ENCODE assay signal across 15 cellular contexts in genomic region chr7:149870701-149871483, GRCh38. TPM values are rescaled to one million over a fixed set of nuclear protein-coding genes. Genes with fewer than 3 reads are reported as not detected.
DNase-seq lines count a peak whose midpoint lies in the region; ATAC-seq and TF ChIP-seq lines count a peak whose summit lies in the region.
"Had no signal": no experiment of that assay in that cellular context is flagged by ENCODE, and none has a peak within 500 bp of the region (broad histone marks: within the 10 kb centered on the region; RNA-seq: fewer than 3 reads in every experiment).

No MANE protein-coding gene starts in this region.

- peaks cover 85% of the 10 kb centered on the region for H3K4me1 Mint-ChIP-seq in activated CD8-positive, alpha-beta T cell treated with anti-CD3 and anti-CD28 coated beads, Interleukin-2, amount 10 ng/mL, durations not matched to agents 7 days and 5 days (ENCODE audit: low read depth)
- H3K4me1 Mint-ChIP-seq in endodermal cell, result peaks cover 17% of the 10 kb centered on the region
- peaks cover 29% of the 10 kb centered on the region for H3K4me1 Mint-ChIP-seq in neural progenitor cell

- no peak overlapping the region for H3K4me3 ChIP-seq in heart left ventricle
- no peak overlapping the region for H3K4me3 ChIP-seq in heart right ventricle
- no peak overlapping the region for H3K4me3 ChIP-seq in endodermal cell (ENCODE audit: low read length)
- no peak overlapping the region for H3K4me3 ChIP-seq in subcutaneous abdominal adipose tissue (ENCODE audit: low read depth in 1 of 5, low read length in 5 of 5)
- H3K4me3 ChIP-seq in neural progenitor cell, result no peak overlapping the region
- H3K4me3 ChIP-seq: sigmoid colon had no signal

- H3K27me3 Mint-ChIP-seq in activated CD8-positive, alpha-beta T cell treated with anti-CD3 and anti-CD28 coated beads, Interleukin-2, amount 10 ng/mL, durations not matched to agents 7 days and 5 days (ENCODE audit: low read depth), result no peaks in the 10 kb centered on the region
- H3K27me3 Mint-ChIP-seq in endodermal cell (ENCODE audit: insufficient read depth) (peaks cover 26% of the 10 kb centered on the region), neural progenitor cell (ENCODE audit: insufficient read depth, low read depth) (peaks cover 20% of the 10 kb centered on the region)

- H3F3A ChIP-seq in neural progenitor cell (ENCODE audit: low read depth), result peaks cover 20% of the 10 kb centered on the region

- WGBS in heart left ventricle, 4 donors, result 75 to 84% (median 78%) methylated on average over 9 to 12 of the region's 12 CpGs
- 88 to 89% methylated on average over 12 of the region's 12 CpGs for WGBS in heart right ventricle, 2 donors
- 81 to 83% methylated on average over 9 to 12 of the region's 12 CpGs for WGBS in endodermal cell (ENCODE audit: insufficient coverage in 1 of 2, insufficient read length in 1 of 2), 2 experiments

- no peak overlapping the region for H2AFZ ChIP-seq in neural progenitor cell (replicated peaks)

- ATAC-seq in heart left ventricle (no peak), heart right ventricle (no peak), HG03175 (IDR thresholded peaks at IDR 0.05; ENCODE audit: unreplicated experiment) (no peak)
- ATAC-seq in activated CD8-positive, alpha-beta T cell treated with anti-CD3 and anti-CD28 coated beads, Interleukin-2, amount 10 ng/mL, durations not matched to agents 7 days and 5 days, result no peak
- ATAC-seq: left ventricle myocardium superior had no signal

- intact Hi-C loops in heart left ventricle (cut with DNase I) (loop anchor here in 3 of 10 donors (5.0 to 10.0 kb wide), 3 partner anchors 34 to 534 kb away; partner anchors contain the start of genes ZNF467 (in 1 of the 3) and ZNF862 (in 1 of the 3)), heart right ventricle (cut with DNase I) (loop anchor here in 1 of 10 donors (5.0 kb wide), 1 partner anchor 34 kb away; the partner anchor contains the start of gene ZNF862)

- peaks cover 37% of the 10 kb centered on the region for H3K36me3 Mint-ChIP-seq in activated CD8-positive, alpha-beta T cell treated with anti-CD3 and anti-CD28 coated beads, Interleukin-2, amount 10 ng/mL, durations not matched to agents 7 days and 5 days (ENCODE audit: low read depth)
- H3K36me3 Mint-ChIP-seq in endodermal cell (ENCODE audit: low read depth) (no peaks in the 10 kb centered on the region), neural progenitor cell (peaks cover 1% of the 10 kb centered on the region)

- peaks cover 0 to 11% (median 0%) of the 10 kb centered on the region in 9 donors for H3K36me3 ChIP-seq in heart left ventricle
- H3K36me3 ChIP-seq in heart right ventricle, result peaks cover 0 to 17% (median 0%) of the 10 kb centered on the region in 9 donors
- H3K36me3 ChIP-seq in endodermal cell (ENCODE audit: control insufficient read depth, insufficient read depth, low read length), result no peaks in the 10 kb centered on the region
- peaks cover 0 to 5% (median 4%) of the 10 kb centered on the region in 5 donors for H3K36me3 ChIP-seq in subcutaneous abdominal adipose tissue (ENCODE audit: control insufficient read depth in 5 of 5, insufficient read depth in 5 of 5, low read length in 5 of 5)
- H3K36me3 ChIP-seq in neural progenitor cell, result no peaks in the 10 kb centered on the region

- H3K9me3 ChIP-seq in heart left ventricle, result no peaks in the 10 kb centered on the region
- H3K9me3 ChIP-seq in heart right ventricle, result no peaks in the 10 kb centered on the region
- H3K9me3 ChIP-seq in endodermal cell (ENCODE audit: control insufficient read depth, low read length), result no peaks in the 10 kb centered on the region
- no peaks in the 10 kb centered on the region for H3K9me3 ChIP-seq in subcutaneous abdominal adipose tissue (ENCODE audit: control insufficient read depth in 5 of 5, low read length in 5 of 5)
- H3K9me3 ChIP-seq in neural progenitor cell (ENCODE audit: low read depth), result no peaks in the 10 kb centered on the region
- H3K9me3 ChIP-seq: sigmoid colon had no signal

- TF ChIP-seq CTCF in heart left ventricle (IDR thresholded peaks at IDR 0.05) (no peak), heart right ventricle (IDR thresholded peaks at IDR 0.05) (no peak), endodermal cell (conservative IDR thresholded peaks at IDR 0.05) (no peak), neural progenitor cell (IDR thresholded peaks at IDR 0.05) (no peak)

- H3K4me1 ChIP-seq in heart left ventricle (peaks cover 0 to 61% (median 26%) of the 10 kb centered on the region in 12 donors), heart right ventricle (peaks cover 11 to 80% (median 37%) of the 10 kb centered on the region in 9 donors), endodermal cell (ENCODE audit: control insufficient read depth, insufficient read depth, low read length) (peaks cover 8% of the 10 kb centered on the region), subcutaneous abdominal adipose tissue (ENCODE audit: control insufficient read depth in 5 of 5, insufficient read depth in 5 of 5, low read length in 5 of 5) (peaks cover 0 to 85% (median 74%) of the 10 kb centered on the region in 5 donors), neural progenitor cell (peaks cover 7% of the 10 kb centered on the region)

- no peaks in the 10 kb centered on the region for H3K9me3 Mint-ChIP-seq in activated CD8-positive, alpha-beta T cell treated with anti-CD3 and anti-CD28 coated beads, Interleukin-2, amount 10 ng/mL, durations not matched to agents 7 days and 5 days (ENCODE audit: insufficient read depth)
- H3K9me3 Mint-ChIP-seq in endodermal cell (no peaks in the 10 kb centered on the region), neural progenitor cell (no peaks in the 10 kb centered on the region)
- H3K9me3 Mint-ChIP-seq: HFFc6, nephron progenitor cell had no signal

- DNase-seq in heart left ventricle, result peak in 3 of 5 donors; percentile 5 to 42 (median 23)
- no peak for DNase-seq in heart right ventricle
- peak; percentile 58 for DNase-seq in activated CD8-positive, alpha-beta T cell treated with anti-CD3 and anti-CD28 coated beads, Interleukin-2, amount 10 ng/mL, durations not matched to agents 7 days and 5 days
- DNase-seq in endodermal cell, result peak; percentile 58
- DNase-seq in NCI-H1930 (lab: John Stamatoyannopoulos, UW), result no peak
- no peak for DNase-seq in neural progenitor cell (ENCODE audit: low spot score)
- DNase-seq: dermis blood vessel endothelial cell, HFFc6, left ventricle myocardium superior, NCI-H2029 treated with DMSO at 0.1 percent for 48 hours, nephron progenitor cell, sigmoid colon had no signal

- no peak overlapping the region for H3K4me2 ChIP-seq in neural progenitor cell

- H4K20me1 ChIP-seq in neural progenitor cell (ENCODE audit: low read depth), result no peaks in the 10 kb centered on the region

- H3K27ac Mint-ChIP-seq in activated CD8-positive, alpha-beta T cell treated with anti-CD3 and anti-CD28 coated beads, Interleukin-2, amount 10 ng/mL, durations not matched to agents 7 days and 5 days, result peak overlapping the region; percentile 98
- H3K27ac Mint-ChIP-seq in endodermal cell, result no peak overlapping the region
- no peak overlapping the region for H3K27ac Mint-ChIP-seq in neural progenitor cell
- H3K27ac Mint-ChIP-seq: HFFc6, nephron progenitor cell had no signal

- H3K27ac ChIP-seq in heart left ventricle, result peak overlapping the region in 1 of 12 donors; percentile 60
- H3K27ac ChIP-seq in heart right ventricle, result peak overlapping the region in 1 of 10 donors; percentile 29
- no peak overlapping the region for H3K27ac ChIP-seq in endodermal cell (ENCODE audit: low read depth, low read length)
- H3K27ac ChIP-seq in subcutaneous abdominal adipose tissue (ENCODE audit: low read depth, low read length), result peak overlapping the region; percentile 82
- no peak overlapping the region for H3K27ac ChIP-seq in neural progenitor cell
- H3K27ac ChIP-seq: HL-60, sigmoid colon had no signal

- CTCF ChIA-PET in activated CD8-positive, alpha-beta T cell treated with anti-CD3 and anti-CD28 coated beads, Interleukin-2, amount 10 ng/mL, durations not matched to agents 7 days and 5 days (lab: Charles Lee), result interaction anchor here (0.6 to 2.1 kb wide), 7 partner anchors 10 to 129 kb away, joined by 3 to 14 read pairs (median 3); partner anchors contain the start of gene ZNF862

- no peak overlapping the region for H3K9ac ChIP-seq in endodermal cell (ENCODE audit: extremely low read depth, low read length, poor library complexity, severe bottlenecking)
- H3K9ac ChIP-seq in subcutaneous abdominal adipose tissue (ENCODE audit: low read length in 5 of 5), result peak overlapping the region in 1 of 5 donors; percentile 56
- no peak overlapping the region for H3K9ac ChIP-seq in neural progenitor cell

- no peak for TF ChIP-seq POLR2A in heart left ventricle (IDR thresholded peaks at IDR 0.05)

- H3K79me2 ChIP-seq in neural progenitor cell (ENCODE audit: low read depth), result no peaks in the 10 kb centered on the region

- H3K27me3 ChIP-seq in heart left ventricle (no peaks in the 10 kb centered on the region), heart right ventricle (no peaks in the 10 kb centered on the region), endodermal cell (ENCODE audit: control insufficient read depth, insufficient read depth, low read length, poor library complexity, severe bottlenecking) (peaks cover 17% of the 10 kb centered on the region), subcutaneous abdominal adipose tissue (ENCODE audit: control insufficient read depth in 5 of 5, insufficient read depth in 4 of 5, low read length in 5 of 5) (no peaks in the 10 kb centered on the region), neural progenitor cell (peaks cover 24% of the 10 kb centered on the region)
- H3K27me3 ChIP-seq: sigmoid colon had no signal

- POLR2A ChIA-PET in activated CD8-positive, alpha-beta T cell treated with anti-CD3 and anti-CD28 coated beads, Interleukin-2, amount 10 ng/mL, durations not matched to agents 7 days and 5 days (lab: Charles Lee), result interaction anchor here (0.6 to 6.2 kb wide), 2 partner anchors 32 to 861 kb away, joined by 3 to 35 read pairs; partner anchors contain the start of gene ZNF862

- peak overlapping the region; percentile 61 for H3K4me3 Mint-ChIP-seq in activated CD8-positive, alpha-beta T cell treated with anti-CD3 and anti-CD28 coated beads, Interleukin-2, amount 10 ng/mL, durations not matched to agents 7 days and 5 days
- no peak overlapping the region for H3K4me3 Mint-ChIP-seq in endodermal cell
- no peak overlapping the region for H3K4me3 Mint-ChIP-seq in neural progenitor cell
- H3K4me3 Mint-ChIP-seq: HFFc6 had no signal

RNA-seq across cellular contexts. Expression of gene ATP6V0E2, which starts 2.9 kb away (rescaled TPM):
- total RNA-seq in heart left ventricle (100 to 1,000 TPM in 4 of 9 donors, 10 to 100 TPM in 5; 55.4 to 137 (median 92.3) TPM), heart right ventricle (100 to 1,000 TPM in 5 of 10 donors, 10 to 100 TPM in 5; 69.2 to 119 (median 96.7) TPM), endodermal cell (10 to 100 TPM; 15.3 to 16.1 TPM), neural progenitor cell (ENCODE audit: low replicate concordance) (14.6 and 45.2 TPM in 2 replicates)
- polyA plus RNA-seq in heart left ventricle (10 to 100 TPM; 39.0 to 80.9 TPM), heart right ventricle (10 to 100 TPM; 27.5 to 46.5 TPM)
- 10 to 100 TPM; 92.9 to 99.6 TPM for total RNA-seq in activated CD8-positive, alpha-beta T cell treated with anti-CD3 and anti-CD28 coated beads, Interleukin-2, amount 10 ng/mL, durations not matched to agents 7 days and 5 days
- 30.6 TPM for polyA plus RNA-seq in endodermal cell (2013, experiment 1 of 2)
- polyA plus RNA-seq in endodermal cell (2013, experiment 2 of 2), result 28.9 TPM

RNA-seq across cellular contexts. Expression of gene ZNF862, which starts 32.7 kb away (rescaled TPM):
- total RNA-seq in heart left ventricle (10 to 100 TPM in 4 of 9 donors, 1 to 10 TPM in 5; 8.0 to 18.1 (median 9.8) TPM), heart right ventricle (10 to 100 TPM in 6 of 10 donors, 1 to 10 TPM in 4; 7.4 to 13.3 (median 10.5) TPM), endodermal cell (10 to 100 TPM in 1 of 2 donors, 1 to 10 TPM in 1; 8.3 to 15.6 TPM), neural progenitor cell (ENCODE audit: low replicate concordance) (5.9 and 12.6 TPM in 2 replicates)
- polyA plus RNA-seq in heart left ventricle (1 to 10 TPM; 6.9 TPM), heart right ventricle (1 to 10 TPM; 3.9 to 9.6 TPM)
- total RNA-seq in activated CD8-positive, alpha-beta T cell treated with anti-CD3 and anti-CD28 coated beads, Interleukin-2, amount 10 ng/mL, durations not matched to agents 7 days and 5 days, result 10 to 100 TPM; 21.5 to 24.9 TPM
- 8.8 TPM for polyA plus RNA-seq in endodermal cell (2013, experiment 1 of 2)
- 8.9 TPM for polyA plus RNA-seq in endodermal cell (2013, experiment 2 of 2)

Comparison
In these comparisons a context has a peak if more than half of its experiments do, and no peak if none do; other contexts are left out.
1. DNase-seq: peak in heart left ventricle (3 of 5), activated CD8-positive, alpha-beta T cell treated with anti-CD3 and anti-CD28 coated beads, Interleukin-2, amount 10 ng/mL, durations not matched to agents 7 days and 5 days (single experiment) and endodermal cell (single experiment); none in heart right ventricle (0 of 2), NCI-H1930 (0 of 2) and neural progenitor cell (single experiment).